Comparison of ENCODE assay signal across 9 cellular contexts in genomic region chr18:44579028-44579692, GRCh38.
DNase-seq lines count a peak whose midpoint lies in the region; ATAC-seq and TF ChIP-seq lines count a peak whose summit lies in the region.
"Had no signal": no experiment of that assay in that cellular context is flagged by ENCODE, and none has a peak within 500 bp of the region (broad histone marks: within the 10 kb centered on the region; RNA-seq: fewer than 3 reads in every experiment).

No MANE protein-coding gene starts in this region.

- peak; percentile 78 for DNase-seq in EH (ENCODE audit: low read depth)
- DNase-seq in RPMI7951 (ENCODE audit: low read depth), result peak; percentile 58
- DNase-seq in iPS DF 4.7 (ENCODE audit: extremely low read depth, low spot score), result peak; percentile 33
- DNase-seq in central memory CD4-positive, alpha-beta T cell, result no peak
- DNase-seq in NCI-H187 (lab: John Stamatoyannopoulos, UW), result no peak
- no peak for DNase-seq in effector CD4-positive, alpha-beta T cell

- H3K36me3 ChIP-seq in HEK293 (ENCODE audit: control insufficient read depth in 2 of 2, insufficient read depth in 1 of 2, low read length in 2 of 2), result no peaks in the 10 kb centered on the region

- no peak overlapping the region for H3K27ac ChIP-seq in HEK293 (ENCODE audit: extremely low read depth, low read depth, low read length)
- H3K27ac ChIP-seq: SK-N-MC had no signal

- CTCF ChIA-PET in HEK293 (lab: Yijun Ruan, JAX), result interaction anchor here (0.5 to 1.8 kb wide), 21 partner anchors 9 to 634 kb away, joined by 3 to 9 read pairs (median 3); no protein-coding TSS in a partner anchor

- H3K9me3 ChIP-seq in HEK293 (ENCODE audit: control insufficient read depth, insufficient read depth, low read depth, low read length), result no peaks in the 10 kb centered on the region

- no peaks in the 10 kb centered on the region for H3K4me1 ChIP-seq in HEK293 (ENCODE audit: control insufficient read depth, insufficient read depth, low read length)

- TF ChIP-seq CTCF in HEK293 (tag by site-specific recombination; IDR thresholded peaks at IDR 0.05), result no peak

- no peak for ATAC-seq in GM19023 (IDR thresholded peaks at IDR 0.05; ENCODE audit: unreplicated experiment)

- H3K4me3 ChIP-seq in HEK293 (ENCODE audit: low read depth, low read length), result no peak overlapping the region
- H3K4me3 ChIP-seq: SK-N-MC had no signal

- POLR2A ChIA-PET in HEK293 (lab: Yijun Ruan, JAX), result no interaction called here

TF ChIP-seq in HEK293, 187 proteins besides CTCF, POLR2A, EP300 and RAD21:
- TF ChIP-seq ZNF623 (tag by site-specific recombination; IDR thresholded peaks at IDR 0.05), result no peak
- TF ChIP-seq ZNF132 (tag by site-specific recombination; IDR thresholded peaks at IDR 0.05; ENCODE audit: borderline replicate concordance), result no peak
- TF ChIP-seq ZNF292 (tag by site-specific recombination; IDR thresholded peaks at IDR 0.05; ENCODE audit: borderline replicate concordance, low read depth), result no peak
- TF ChIP-seq ZNF654 (tag by site-specific recombination; IDR thresholded peaks at IDR 0.05; ENCODE audit: low read depth), result peak; percentile 33
- TF ChIP-seq ZNF664 (tag by site-specific recombination; IDR thresholded peaks at IDR 0.05), result peak; percentile 68; the same call in 1 of the 2 replicates
- TF ChIP-seq, protein P1, sequence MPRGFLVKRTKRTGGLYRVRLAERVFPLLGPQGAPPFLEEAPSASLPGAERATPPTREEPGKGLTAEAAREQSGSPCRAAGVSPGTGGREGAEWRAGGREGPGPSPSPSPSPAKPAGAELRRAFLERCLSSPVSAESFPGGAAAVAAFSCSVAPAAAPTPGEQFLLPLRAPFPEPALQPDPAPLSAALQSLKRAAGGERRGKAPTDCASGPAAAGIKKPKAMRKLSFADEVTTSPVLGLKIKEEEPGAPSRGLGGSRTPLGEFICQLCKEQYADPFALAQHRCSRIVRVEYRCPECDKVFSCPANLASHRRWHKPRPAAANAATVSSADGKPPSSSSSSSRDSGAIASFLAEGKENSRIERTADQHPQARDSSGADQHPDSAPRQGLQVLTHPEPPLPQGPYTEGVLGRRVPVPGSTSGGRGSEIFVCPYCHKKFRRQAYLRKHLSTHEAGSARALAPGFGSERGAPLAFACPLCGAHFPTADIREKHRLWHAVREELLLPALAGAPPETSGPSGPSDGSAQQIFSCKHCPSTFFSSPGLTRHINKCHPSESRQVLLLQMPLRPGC (tag by site-specific recombination; IDR thresholded peaks at IDR 0.05), result no peak
- no peak for TF ChIP-seq SETDB1 (IDR thresholded peaks at IDR 0.05; ENCODE audit: insufficient read length, low read length)
- no peak for TF ChIP-seq ZNF266 (tag by site-specific recombination; IDR thresholded peaks at IDR 0.05; ENCODE audit: low read depth)

Comparison
In these comparisons a context has a peak if more than half of its experiments do, and no peak if none do; other contexts are left out.
1. DNase-seq: peak in EH (single experiment), RPMI7951 (single experiment) and iPS DF 4.7 (single experiment); none in central memory CD4-positive, alpha-beta T cell (single experiment), NCI-H187 (0 of 2) and effector CD4-positive, alpha-beta T cell (single experiment).